ENCODE assay signal across 8 cellular contexts in the genomic region with DNA sequence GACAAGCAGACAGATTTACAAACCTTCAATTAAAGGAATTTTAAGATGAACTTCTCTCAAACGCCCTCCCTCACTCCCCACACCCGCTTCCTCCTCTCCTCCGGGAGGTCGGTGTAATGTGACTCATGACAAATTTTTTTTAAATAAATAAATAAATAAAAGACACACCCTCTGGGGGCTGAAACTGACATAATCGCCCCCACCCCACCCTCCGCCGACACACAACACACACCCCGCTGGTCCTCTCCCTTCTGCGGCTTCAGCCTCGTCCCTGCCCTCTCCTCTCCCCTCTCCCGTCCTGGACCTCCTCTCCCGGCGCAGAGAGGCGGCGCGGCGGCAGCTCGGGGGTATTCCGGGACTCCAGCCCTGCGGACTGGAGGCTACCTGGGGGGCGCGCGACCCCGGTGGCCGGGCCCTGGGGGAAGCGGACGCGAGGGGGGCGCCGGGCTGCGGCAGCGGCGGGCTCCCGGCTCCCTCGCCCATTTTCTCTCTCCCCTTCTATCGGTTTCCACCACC. TPM values are rescaled to one million over a fixed set of nuclear protein-coding genes. Genes with fewer than 3 reads are reported as not detected.
DNase-seq lines count a peak whose midpoint lies in the region; ATAC-seq and TF ChIP-seq lines count a peak whose summit lies in the region.

No MANE protein-coding gene starts in this region.

- no peaks in the 10 kb centered on the region for H3K9me3 ChIP-seq in mucosa of stomach (ENCODE audit: control insufficient read depth, low read length)

- CTCF ChIA-PET in activated CD8-positive, alpha-beta memory T cell treated with anti-CD3 and anti-CD28 coated beads, Interleukin-2, amount 10 ng/mL, durations not matched to agents 7 days and 5 days (lab: Charles Lee), result interaction anchor here (1.0 to 3.8 kb wide), 8 partner anchors 10 to 294 kb away, joined by 3 to 28 read pairs (median 7); partner anchors contain the start of gene YME1L1

- peaks cover 34% of the 10 kb centered on the region for H3K4me1 Mint-ChIP-seq in activated CD8-positive, alpha-beta memory T cell treated with anti-CD3 and anti-CD28 coated beads, Interleukin-2, amount 10 ng/mL, durations not matched to agents 7 days and 5 days

- peaks cover 8% of the 10 kb centered on the region for H3K36me3 Mint-ChIP-seq in activated CD8-positive, alpha-beta memory T cell treated with anti-CD3 and anti-CD28 coated beads, Interleukin-2, amount 10 ng/mL, durations not matched to agents 7 days and 5 days

- peak overlapping the region; percentile 84 for H3K4me3 Mint-ChIP-seq in activated CD8-positive, alpha-beta memory T cell treated with anti-CD3 and anti-CD28 coated beads, Interleukin-2, amount 10 ng/mL, durations not matched to agents 7 days and 5 days

- TF ChIP-seq CTCF in GM13977 (IDR thresholded peaks at IDR 0.05; ENCODE audit: extremely low read depth, insufficient read depth, missing control alignments), result no peak
- TF ChIP-seq CTCF in epithelial cell of esophagus (IDR thresholded peaks at IDR 0.05; ENCODE audit: insufficient read depth, low read depth, low read length, missing control alignments), result no peak

- H3K27ac Mint-ChIP-seq in activated CD8-positive, alpha-beta memory T cell treated with anti-CD3 and anti-CD28 coated beads, Interleukin-2, amount 10 ng/mL, durations not matched to agents 7 days and 5 days, result peak overlapping the region; percentile 99

- no peaks in the 10 kb centered on the region for H3K27me3 ChIP-seq in mucosa of stomach (ENCODE audit: control insufficient read depth, insufficient read depth, low read length)

- peaks cover 6% of the 10 kb centered on the region for H3K27me3 Mint-ChIP-seq in activated CD8-positive, alpha-beta memory T cell treated with anti-CD3 and anti-CD28 coated beads, Interleukin-2, amount 10 ng/mL, durations not matched to agents 7 days and 5 days

- DNase-seq in GM13977 (ENCODE audit: low spot score), result peak; percentile 31
- DNase-seq in NCI-H226, result peak; percentile 64
- peak; percentile 80 for DNase-seq in activated CD8-positive, alpha-beta memory T cell treated with anti-CD3 and anti-CD28 coated beads, Interleukin-2, amount 10 ng/mL, durations not matched to agents 7 days and 5 days
- DNase-seq in epithelial cell of esophagus (ENCODE audit: low read depth), result peak; percentile 91
- DNase-seq in stimulated activated CD8-positive, alpha-beta memory T cell treated with anti-CD3 and anti-CD28 coated beads, Interleukin-4, amount 100 ng/mL, for 1 hour (ENCODE audit: low read depth in 2 of 2, low spot score in 1 of 2), result peak; percentile 18 to 25
- DNase-seq in inferior parietal cortex (ENCODE audit: extremely low spot score), result no peak

- H3K9me3 Mint-ChIP-seq in activated CD8-positive, alpha-beta memory T cell treated with anti-CD3 and anti-CD28 coated beads, Interleukin-2, amount 10 ng/mL, durations not matched to agents 7 days and 5 days (ENCODE audit: low read depth), result no peaks in the 10 kb centered on the region

- H3K4me1 ChIP-seq in mucosa of stomach (ENCODE audit: control insufficient read depth, insufficient read depth, low read length), result peaks cover 12% of the 10 kb centered on the region

- in situ Hi-C loops in GM13977 (cut with MboI; ENCODE audit: low pct_unique_long_range_greater_than_20kb, low sequenced_read_pairs, unreplicated experiment), result loop anchor here (5.0 to 25.0 kb wide), 2 partner anchors 128 to 498 kb away; no protein-coding TSS in a partner anchor

- ATAC-seq in HG02642 (IDR thresholded peaks at IDR 0.05; ENCODE audit: poor library complexity, unreplicated experiment), result peak; percentile 17
- peak; percentile 31 for ATAC-seq in activated CD8-positive, alpha-beta memory T cell treated with anti-CD3 and anti-CD28 coated beads, Interleukin-2, amount 10 ng/mL, durations not matched to agents 7 days and 5 days

- no peaks in the 10 kb centered on the region for H3K36me3 ChIP-seq in mucosa of stomach (ENCODE audit: control insufficient read depth, insufficient read depth, low read length)

- peak overlapping the region; percentile 98 for H3K9ac ChIP-seq in mucosa of stomach (ENCODE audit: low read length)

- peak overlapping the region; percentile 67 for H3K4me3 ChIP-seq in epithelial cell of esophagus (ENCODE audit: low read length)
- H3K4me3 ChIP-seq in mucosa of stomach (ENCODE audit: low read length), result peak overlapping the region; percentile 94

RNA-seq across cellular contexts. Expression of gene ABI1, which starts 0.7 kb away (rescaled TPM):
- 10 to 100 TPM; 55.1 to 55.4 TPM for total RNA-seq in activated CD8-positive, alpha-beta memory T cell treated with anti-CD3 and anti-CD28 coated beads, Interleukin-2, amount 10 ng/mL, durations not matched to agents 7 days and 5 days
